24 cellular contexts compared by ENCODE assay signal in the genomic region with DNA sequence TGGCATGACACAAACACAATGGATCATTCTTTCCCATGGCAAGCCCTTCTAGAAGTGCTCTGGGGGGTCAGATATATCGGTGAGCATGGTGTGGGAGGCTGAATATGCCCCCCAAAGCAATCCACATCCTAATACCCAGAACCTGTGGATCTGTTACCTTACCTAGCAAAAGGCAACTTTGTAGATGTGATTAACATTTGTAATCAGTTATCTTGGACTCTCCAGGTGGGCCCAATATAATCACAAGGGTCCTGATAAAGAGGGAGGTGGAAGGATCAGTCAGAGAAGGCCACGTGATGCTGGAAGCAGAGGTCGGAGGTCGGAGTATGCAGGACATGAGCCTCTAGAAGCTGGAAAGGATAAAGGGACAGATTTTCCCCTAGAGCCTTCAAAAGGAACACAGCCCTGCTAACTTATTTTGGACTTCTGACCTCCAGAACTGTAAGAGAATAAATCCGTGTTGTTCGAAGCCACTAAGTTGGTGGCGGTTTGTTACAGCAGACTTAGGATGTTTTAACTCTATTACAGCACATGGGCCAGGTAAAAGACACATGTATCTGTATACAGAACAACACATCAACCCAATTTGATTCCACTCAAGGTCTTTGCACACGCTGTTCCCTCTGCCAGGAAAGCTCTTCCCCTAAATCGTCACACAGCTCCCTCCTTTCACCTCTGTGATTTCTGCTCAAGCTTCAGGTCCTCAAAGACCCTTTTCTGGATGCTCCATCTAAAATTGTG.
DNase-seq lines count a peak whose midpoint lies in the region; ATAC-seq, FAIRE-seq and TF ChIP-seq lines count a peak whose summit lies in the region.
"Had no signal": no experiment of that assay in that cellular context is flagged by ENCODE, and none has a peak within 500 bp of the region (broad histone marks: within the 10 kb centered on the region; RNA-seq: fewer than 3 reads in every experiment).

No MANE protein-coding gene starts in this region.

- TF ChIP-seq EP300 in H1 (IDR thresholded peaks at IDR 0.05; ENCODE audit: borderline replicate concordance in 1 of 2, low read depth in 2 of 2, low read length in 2 of 2) = no peak

- H3K4ac ChIP-seq in IMR-90 (ENCODE audit: low read depth, low read length) = peak overlapping the region; percentile 71
- no peak overlapping the region for H3K4ac ChIP-seq in H1 (replicated peaks; ENCODE audit: insufficient read length, low read depth, low read length)
- no peak overlapping the region for H3K4ac ChIP-seq in mesendoderm (ENCODE audit: low read depth, low read length)

- H3K23ac ChIP-seq in IMR-90 (ENCODE audit: low read depth, low read length) (peak overlapping the region; percentile 1; the same call in 1 of the 2 replicates), H1 (ENCODE audit: insufficient read length) (no peak overlapping the region), mesendoderm (ENCODE audit: low read length) (no peak overlapping the region)

- DNase-seq in IMR-90 = no peak
- DNase-seq in H1 (ENCODE audit: low read depth in 1 of 2, low spot score in 2 of 2) = no peak
- peak; percentile 91 for DNase-seq in mesendoderm
- no peak for DNase-seq in stimulated activated CD4-positive, alpha-beta T cell treated with anti-CD3 and anti-CD28 coated beads, Interleukin-4, amount 100 ng/mL, for 1 hour
- no peak for DNase-seq in NCI-H1048 (lab: John Stamatoyannopoulos, UW)
- DNase-seq: CD4-positive, alpha-beta T cell; COR-L47; DMS79; HCEC 1CT; KBM-7; NCI-H1092 treated with DMSO at 0.1 percent for 48 hours; NCI-H1436 treated with DMSO at 0.1 percent for 48 hours; NCI-H1930; NCI-H2227 treated with DMSO at 0.1 percent for 48 hours; NCI-H510A treated with DMSO at 0.1 percent for 48 hours; NCI-H748 treated with DMSO at 0.1 percent for 48 hours; PC-9; SHP77 treated with DMSO at 0.1 percent for 48 hours had no signal

- in situ Hi-C loops in IMR-90 (cut with MboI; ENCODE audit: low sequenced_read_pairs) = no loop called here

- no peak for FAIRE-seq in H1 (lab: Jason Lieb, UNC)
- FAIRE-seq: GM19239 had no signal

- H2AK5ac ChIP-seq in IMR-90 (ENCODE audit: low read depth, low read length) = peak overlapping the region; percentile 64; the same call in 1 of the 2 replicates
- H2AK5ac ChIP-seq in H1 (ENCODE audit: low read depth, low read length) = no peak overlapping the region
- H2AK5ac ChIP-seq in mesendoderm (ENCODE audit: low read length) = peak overlapping the region; percentile 15

- H4K20me1 ChIP-seq in IMR-90 (ENCODE audit: insufficient read depth, low read length) = no peaks in the 10 kb centered on the region
- no peaks in the 10 kb centered on the region for H4K20me1 ChIP-seq in H1 (replicated peaks in 1 of 2; ENCODE audit: control insufficient read depth in 1 of 2, insufficient read depth in 2 of 2, low read length in 2 of 2)
- H4K20me1 ChIP-seq: BLaER1 had no signal

- H2BK120ac ChIP-seq in IMR-90 (ENCODE audit: low read depth, low read length) (peak overlapping the region; percentile 84), H1 (replicated peaks; ENCODE audit: low read depth, low read length) (no peak overlapping the region), mesendoderm (ENCODE audit: low read depth, low read length) (peak overlapping the region; percentile 68)

- H3K9me3 ChIP-seq in IMR-90 (ENCODE audit: control insufficient read depth, insufficient read depth, low read length) (no peaks in the 10 kb centered on the region), H1 (ENCODE audit: insufficient read depth in 2 of 2, low read depth in 1 of 2, low read length in 1 of 2) (no peaks in the 10 kb centered on the region), skeletal muscle satellite cell (replicated peaks; ENCODE audit: low read length) (no peaks in the 10 kb centered on the region)

- no peak overlapping the region for H2AK9ac ChIP-seq in IMR-90 (replicated peaks; ENCODE audit: low read depth, low read length, poor library complexity)

- peak overlapping the region; percentile 72 for H4K91ac ChIP-seq in IMR-90 (ENCODE audit: insufficient read depth, low read depth, low read length)
- no peak overlapping the region for H4K91ac ChIP-seq in H1 (replicated peaks; ENCODE audit: insufficient read length, low read length)

- POLR2A ChIA-PET in IMR-90 (lab: Charles Lee; ENCODE audit: unreplicated experiment) (no interaction called here), H1 (lab: Charles Lee; ENCODE audit: partially characterized antibody) (interaction anchor here (0.8 kb wide), 1 partner anchor 71 kb away, joined by 3 read pairs; no protein-coding TSS in a partner anchor)

- TF ChIP-seq POLR2A in IMR-90 (IDR thresholded peaks at IDR 0.05; ENCODE audit: low read depth, low read length) = no peak
- no peak for TF ChIP-seq POLR2A in H1 (IDR thresholded peaks at IDR 0.05; ENCODE audit: control extremely low read depth in 1 of 2, low read depth in 2 of 2, low read length in 2 of 2)

- 83% methylated on average over 2 of the region's 9 CpGs; no CpG with 5 or more reads in 1 of the 2 experiments for whole genome bisulfite sequencing in IMR-90 (ENCODE audit: extremely low coverage in 2 of 2, insufficient read length in 1 of 2), 2 experiments
- 84% methylated on average over 9 of the region's 9 CpGs; no CpG with 5 or more reads in 1 of the 2 experiments for whole genome bisulfite sequencing in H1 (ENCODE audit: extremely low coverage in 1 of 2, insufficient coverage in 1 of 2, insufficient read length in 1 of 2, insufficient replicate concordance in 2 of 2, low coverage in 1 of 2, low lambda C conversion rate in 2 of 2, missing lambda C conversion rate in 1 of 2), 2 experiments
- no CpG with 5 or more reads among the region's 9 CpGs for WGBS in mesendoderm (ENCODE audit: extremely low coverage, insufficient coverage, low lambda C conversion rate)

- H3K36me3 ChIP-seq in IMR-90 (ENCODE audit: control insufficient read depth, insufficient read depth, low read length) = no peaks in the 10 kb centered on the region
- H3K36me3 ChIP-seq in H1 (ENCODE audit: control insufficient read depth in 2 of 4, insufficient read depth in 4 of 4, low read length in 3 of 4) = no peaks in the 10 kb centered on the region
- no peaks in the 10 kb centered on the region for H3K36me3 ChIP-seq in mesendoderm (ENCODE audit: control insufficient read depth, insufficient read depth, low read length)
- H3K36me3 ChIP-seq in skeletal muscle satellite cell (ENCODE audit: insufficient read depth, low read length) = no peaks in the 10 kb centered on the region
- H3K36me3 ChIP-seq: BLaER1 had no signal

- H3K14ac ChIP-seq in IMR-90 (replicated peaks; ENCODE audit: low read depth, low read length) (peak overlapping the region; percentile 64), H1 (ENCODE audit: insufficient read length) (no peak overlapping the region)

- BruUV-seq in IMR-90 (replicated peaks; lab: Mats Ljungman, UMichigan) = no TSS peak

- H2BK5ac ChIP-seq in IMR-90 (ENCODE audit: low read depth, low read length, poor library complexity, severe bottlenecking) (peak overlapping the region; percentile 59), H1 (ENCODE audit: low read depth, low read length) (no peak overlapping the region), mesendoderm (ENCODE audit: low read length) (peak overlapping the region; percentile 8)

- H3K27ac ChIP-seq in IMR-90 (ENCODE audit: insufficient read depth, low read length) (peak overlapping the region; percentile 59; the same call in 1 of the 2 replicates), H1 (ENCODE audit: low read depth, low read length) (no peak overlapping the region), mesendoderm (ENCODE audit: low read depth, low read length) (no peak overlapping the region)
- H3K27ac ChIP-seq: BLaER1, PC-9, RWPE1 had no signal

- H3K4me3 ChIP-seq in IMR-90 (ENCODE audit: insufficient read depth, low read depth, low read length) = no peak overlapping the region
- no peak overlapping the region for H3K4me3 ChIP-seq in H1 (ENCODE audit: extremely low read depth in 1 of 4, insufficient read depth in 2 of 4, low read depth in 3 of 4, low read length in 4 of 4)
- no peak overlapping the region for H3K4me3 ChIP-seq in mesendoderm (ENCODE audit: low read length)
- H3K4me3 ChIP-seq in skeletal muscle satellite cell (ENCODE audit: low read length) = no peak overlapping the region
- H3K4me3 ChIP-seq: BLaER1, PC-9 had no signal

- peaks cover 8% of the 10 kb centered on the region for H3K9me1 ChIP-seq in IMR-90 (ENCODE audit: insufficient read depth, low read length)

- H3K79me2 ChIP-seq in H1 (ENCODE audit: control insufficient read depth in 1 of 2, insufficient read depth in 2 of 2, low read length in 2 of 2) = no peaks in the 10 kb centered on the region
- H3K79me2 ChIP-seq in mesendoderm (ENCODE audit: control insufficient read depth, insufficient read depth, low read length) = no peaks in the 10 kb centered on the region

- TF ChIP-seq CTCF in IMR-90 (conservative IDR thresholded peaks at IDR 0.05; ENCODE audit: low read depth, low read length) (no peak), H1 (IDR thresholded peaks at IDR 0.05; ENCODE audit: control extremely low read depth in 1 of 3, insufficient read depth in 1 of 3, low read depth in 1 of 3, low read length in 3 of 3) (no peak)

- H3K23me2 ChIP-seq in H1 (ENCODE audit: low read depth, low read length) = no peaks in the 10 kb centered on the region

- intact Hi-C loops in IMR-90 (cut with micrococcal nuclease) = no loop called here

- H2BK20ac ChIP-seq in IMR-90 (ENCODE audit: low read depth, low read length) (peak overlapping the region; percentile 71), H1 (ENCODE audit: low read length) (peak overlapping the region; percentile 25; the same call in 1 of the 2 replicates)

- H3K4me1 ChIP-seq in IMR-90 (ENCODE audit: control insufficient read depth, insufficient read depth, low read length) = peaks cover 19% of the 10 kb centered on the region
- peaks cover 0 to 12% (median 4%) of the 10 kb centered on the region in 4 experiments; a peak in 2 of 7 replicates for H3K4me1 ChIP-seq in H1 (replicated peaks in 1 of 4; ENCODE audit: control insufficient read depth in 3 of 4, insufficient read depth in 4 of 4, low read length in 3 of 4)
- peaks cover 7% of the 10 kb centered on the region for H3K4me1 ChIP-seq in mesendoderm (ENCODE audit: control insufficient read depth, low read depth, low read length)
- peaks cover 21% of the 10 kb centered on the region for H3K4me1 ChIP-seq in skeletal muscle satellite cell (ENCODE audit: control insufficient read depth, insufficient read depth, low read length)
- H3K4me1 ChIP-seq: BLaER1 had no signal

- ATAC-seq in IMR-90 (ENCODE audit: low read depth) (no peak), GM21528 (IDR thresholded peaks at IDR 0.05; ENCODE audit: low FRiP score, unreplicated experiment) (no peak), SK-N-SH treated with all-trans-retinoic acid at 6 μM for 48 hours (no peak)

- H3K27me3 ChIP-seq in IMR-90 (ENCODE audit: control insufficient read depth, insufficient read depth, low read length) (no peaks in the 10 kb centered on the region), H1 (replicated peaks in 1 of 4; ENCODE audit: control insufficient read depth in 3 of 4, extremely low read depth in 1 of 4, insufficient read depth in 3 of 4, low read length in 3 of 4) (no peaks in the 10 kb centered on the region; a peak in 1 of 7 replicates), mesendoderm (ENCODE audit: insufficient read depth, low read length, poor library complexity) (no peaks in the 10 kb centered on the region), skeletal muscle satellite cell (ENCODE audit: control insufficient read depth, insufficient read depth, low read length) (no peaks in the 10 kb centered on the region)
- H3K27me3 ChIP-seq: BLaER1 had no signal

- H3K9ac ChIP-seq in IMR-90 (ENCODE audit: low read depth, low read length) (no peak overlapping the region), H1 (replicated peaks in 1 of 4; ENCODE audit: extremely low read depth in 1 of 4, low read depth in 3 of 4, low read length in 3 of 4) (no peak overlapping the region), mesendoderm (ENCODE audit: low read length) (no peak overlapping the region), skeletal muscle satellite cell (ENCODE audit: low read depth, low read length) (peak overlapping the region; percentile 26)
- H3K9ac ChIP-seq: BLaER1 had no signal

- H4K8ac ChIP-seq in IMR-90 (ENCODE audit: low read depth in 2 of 2, low read length in 2 of 2) = peak overlapping the region; percentile 70 to 80
- no peak overlapping the region for H4K8ac ChIP-seq in H1 (ENCODE audit: extremely low read depth, insufficient read depth, low read length)
- no peak overlapping the region for H4K8ac ChIP-seq in mesendoderm (ENCODE audit: low read depth, low read length)

- H3K56ac ChIP-seq in IMR-90 (ENCODE audit: extremely low read depth, insufficient read depth, low read length) (peak overlapping the region; percentile 39; the same call in 1 of the 2 replicates), H1 (replicated peaks; ENCODE audit: insufficient read length, low read depth, low read length) (no peak overlapping the region), mesendoderm (ENCODE audit: low read length) (no peak overlapping the region)

- peak overlapping the region; percentile 68; the same call in 1 of the 2 replicates for H2BK12ac ChIP-seq in H1 (ENCODE audit: low read depth, low read length)

- H3K4me2 ChIP-seq in IMR-90 (ENCODE audit: low read depth, low read length) = no peak overlapping the region; the same call in 1 of the 2 replicates
- H3K4me2 ChIP-seq in H1 (ENCODE audit: insufficient read depth in 1 of 2, low read depth in 2 of 2, low read length in 2 of 2) = peak overlapping the region in 1 of 2 experiments; percentile 37; a peak in 1 of 4 replicates
- no peak overlapping the region for H3K4me2 ChIP-seq in mesendoderm (ENCODE audit: low read length)
- no peak overlapping the region for H3K4me2 ChIP-seq in skeletal muscle satellite cell (ENCODE audit: low read length)
- H3K4me2 ChIP-seq: BLaER1, PC-9 had no signal

- CTCF ChIA-PET in IMR-90 (lab: Yijun Ruan, JAX) (interaction anchor here (0.6 to 1.9 kb wide), 2 partner anchors 71 to 1592 kb away, joined by 4 to 5 read pairs; no protein-coding TSS in a partner anchor), H1 (lab: Charles Lee; ENCODE audit: partially characterized antibody) (interaction anchor here (0.9 to 4.7 kb wide), 8 partner anchors 7 to 209 kb away, joined by 3 to 32 read pairs (median 4); no protein-coding TSS in a partner anchor)

- H3K79me1 ChIP-seq in IMR-90 (ENCODE audit: low read depth in 1 of 2, low read length in 2 of 2) (no peaks in the 10 kb centered on the region), H1 (ENCODE audit: low read depth, low read length) (no peaks in the 10 kb centered on the region), mesendoderm (ENCODE audit: low read length) (no peaks in the 10 kb centered on the region)

- no peak overlapping the region for H4K5ac ChIP-seq in IMR-90 (ENCODE audit: low read depth, low read length)
- H4K5ac ChIP-seq in H1 (ENCODE audit: insufficient read length, low read depth, low read length) = no peak overlapping the region
- no peak overlapping the region for H4K5ac ChIP-seq in mesendoderm (ENCODE audit: low read length)

- dilution Hi-C loops in IMR-90 (cut with HindIII; ENCODE audit: low sequenced_read_pairs, unreplicated experiment) = no loop called here

- peak overlapping the region; percentile 73 for H3K18ac ChIP-seq in IMR-90 (ENCODE audit: low read depth, low read length)
- no peak overlapping the region for H3K18ac ChIP-seq in H1 (ENCODE audit: extremely low read depth, low read length)
- H3K18ac ChIP-seq in mesendoderm (ENCODE audit: low read length) = peak overlapping the region; percentile 46

- H2BK15ac ChIP-seq in IMR-90 (ENCODE audit: low read depth, low read length) = peak overlapping the region; percentile 73; the same call in 1 of the 3 replicates
- H2BK15ac ChIP-seq in H1 (ENCODE audit: low read length) = 0 out of 2 replicates have a peak overlapping the region, but pooled peaks have one; percentile 18
- peak overlapping the region; percentile 21 for H2BK15ac ChIP-seq in mesendoderm (replicated peaks; ENCODE audit: low read depth)

- TF ChIP-seq RAD21 in IMR-90 (IDR thresholded peaks at IDR 0.05; ENCODE audit: low read length) (no peak), H1 (IDR thresholded peaks at IDR 0.05 in 1 of 2, conservative IDR thresholded peaks at IDR 0.05 in 1 of 2; ENCODE audit: low read depth in 2 of 2, low read length in 2 of 2) (no peak)

- H2AFZ ChIP-seq in IMR-90 (replicated peaks; ENCODE audit: low read length, poor library complexity) (no peak overlapping the region), H1 (ENCODE audit: low read length) (no peak overlapping the region)
- H2AFZ ChIP-seq: PC-9 had no signal

Comparison
In these comparisons a context has a peak if more than half of its experiments do, and no peak if none do; other contexts are left out.
1. H2BK15ac ChIP-seq: peak in every context shown above with its lines; median percentile 73 in IMR-90; 21 in mesendoderm; 18 in H1.
2. H4K8ac ChIP-seq: peak in IMR-90 (2 of 2); none in H1 (single experiment) and mesendoderm (single experiment).